2 cellular contexts compared by ENCODE assay signal in the genomic region with DNA sequence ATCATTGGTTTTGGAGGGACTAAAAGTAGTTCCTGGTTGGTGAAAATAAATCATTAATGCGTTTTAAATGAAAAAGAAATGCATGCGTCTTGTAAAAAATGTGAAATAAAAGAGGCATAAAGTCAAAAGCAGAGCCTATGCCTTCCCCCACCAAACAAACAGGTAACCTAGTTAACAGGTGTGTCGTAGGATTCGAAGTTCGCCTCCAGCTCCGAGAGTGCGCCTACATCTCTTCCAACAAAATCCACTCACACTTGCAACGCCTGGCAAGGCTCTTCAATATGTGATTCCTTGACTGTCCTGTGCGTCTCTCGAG.
TF ChIP-seq lines count a peak whose summit lies in the region.

No MANE protein-coding gene starts in this region.

TF ChIP-seq in GM23338, 12 proteins besides CTCF, POLR2A, EP300 and RAD21 (continued from another document):
- TF ChIP-seq, protein P1, sequence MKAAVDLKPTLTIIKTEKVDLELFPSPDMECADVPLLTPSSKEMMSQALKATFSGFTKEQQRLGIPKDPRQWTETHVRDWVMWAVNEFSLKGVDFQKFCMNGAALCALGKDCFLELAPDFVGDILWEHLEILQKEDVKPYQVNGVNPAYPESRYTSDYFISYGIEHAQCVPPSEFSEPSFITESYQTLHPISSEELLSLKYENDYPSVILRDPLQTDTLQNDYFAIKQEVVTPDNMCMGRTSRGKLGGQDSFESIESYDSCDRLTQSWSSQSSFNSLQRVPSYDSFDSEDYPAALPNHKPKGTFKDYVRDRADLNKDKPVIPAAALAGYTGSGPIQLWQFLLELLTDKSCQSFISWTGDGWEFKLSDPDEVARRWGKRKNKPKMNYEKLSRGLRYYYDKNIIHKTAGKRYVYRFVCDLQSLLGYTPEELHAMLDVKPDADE (IDR thresholded peaks at IDR 0.05) = no peak
- TF ChIP-seq NANOG (IDR thresholded peaks at IDR 0.05; ENCODE audit: borderline replicate concordance) (no peak), STAT1 (IDR thresholded peaks at IDR 0.05; ENCODE audit: unreplicated experiment) (no peak), EZH2 (IDR thresholded peaks at IDR 0.05; ENCODE audit: low read depth, unreplicated experiment) (no peak), JUNB (IDR thresholded peaks at IDR 0.05; ENCODE audit: unreplicated experiment) (no peak), EZH2phosphoT487 (IDR thresholded peaks at IDR 0.05; ENCODE audit: unreplicated experiment) (no peak)

TF ChIP-seq in SK-N-SH, 30 proteins besides CTCF, POLR2A, EP300 and RAD21 (continued from another document):
- TF ChIP-seq, protein P2, sequence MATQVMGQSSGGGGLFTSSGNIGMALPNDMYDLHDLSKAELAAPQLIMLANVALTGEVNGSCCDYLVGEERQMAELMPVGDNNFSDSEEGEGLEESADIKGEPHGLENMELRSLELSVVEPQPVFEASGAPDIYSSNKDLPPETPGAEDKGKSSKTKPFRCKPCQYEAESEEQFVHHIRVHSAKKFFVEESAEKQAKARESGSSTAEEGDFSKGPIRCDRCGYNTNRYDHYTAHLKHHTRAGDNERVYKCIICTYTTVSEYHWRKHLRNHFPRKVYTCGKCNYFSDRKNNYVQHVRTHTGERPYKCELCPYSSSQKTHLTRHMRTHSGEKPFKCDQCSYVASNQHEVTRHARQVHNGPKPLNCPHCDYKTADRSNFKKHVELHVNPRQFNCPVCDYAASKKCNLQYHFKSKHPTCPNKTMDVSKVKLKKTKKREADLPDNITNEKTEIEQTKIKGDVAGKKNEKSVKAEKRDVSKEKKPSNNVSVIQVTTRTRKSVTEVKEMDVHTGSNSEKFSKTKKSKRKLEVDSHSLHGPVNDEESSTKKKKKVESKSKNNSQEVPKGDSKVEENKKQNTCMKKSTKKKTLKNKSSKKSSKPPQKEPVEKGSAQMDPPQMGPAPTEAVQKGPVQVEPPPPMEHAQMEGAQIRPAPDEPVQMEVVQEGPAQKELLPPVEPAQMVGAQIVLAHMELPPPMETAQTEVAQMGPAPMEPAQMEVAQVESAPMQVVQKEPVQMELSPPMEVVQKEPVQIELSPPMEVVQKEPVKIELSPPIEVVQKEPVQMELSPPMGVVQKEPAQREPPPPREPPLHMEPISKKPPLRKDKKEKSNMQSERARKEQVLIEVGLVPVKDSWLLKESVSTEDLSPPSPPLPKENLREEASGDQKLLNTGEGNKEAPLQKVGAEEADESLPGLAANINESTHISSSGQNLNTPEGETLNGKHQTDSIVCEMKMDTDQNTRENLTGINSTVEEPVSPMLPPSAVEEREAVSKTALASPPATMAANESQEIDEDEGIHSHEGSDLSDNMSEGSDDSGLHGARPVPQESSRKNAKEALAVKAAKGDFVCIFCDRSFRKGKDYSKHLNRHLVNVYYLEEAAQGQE (IDR thresholded peaks at IDR 0.05; ENCODE audit: low read depth, low read length) = no peak
- TF ChIP-seq MEF2A (IDR thresholded peaks at IDR 0.05; ENCODE audit: borderline replicate concordance, low read depth) = no peak
- no peak for TF ChIP-seq JUND (IDR thresholded peaks at IDR 0.05)
TF ChIP-seq in SK-N-SH: peak in this region for 0.
